ENCODE assay signal across 9 cellular contexts in the genomic region with DNA sequence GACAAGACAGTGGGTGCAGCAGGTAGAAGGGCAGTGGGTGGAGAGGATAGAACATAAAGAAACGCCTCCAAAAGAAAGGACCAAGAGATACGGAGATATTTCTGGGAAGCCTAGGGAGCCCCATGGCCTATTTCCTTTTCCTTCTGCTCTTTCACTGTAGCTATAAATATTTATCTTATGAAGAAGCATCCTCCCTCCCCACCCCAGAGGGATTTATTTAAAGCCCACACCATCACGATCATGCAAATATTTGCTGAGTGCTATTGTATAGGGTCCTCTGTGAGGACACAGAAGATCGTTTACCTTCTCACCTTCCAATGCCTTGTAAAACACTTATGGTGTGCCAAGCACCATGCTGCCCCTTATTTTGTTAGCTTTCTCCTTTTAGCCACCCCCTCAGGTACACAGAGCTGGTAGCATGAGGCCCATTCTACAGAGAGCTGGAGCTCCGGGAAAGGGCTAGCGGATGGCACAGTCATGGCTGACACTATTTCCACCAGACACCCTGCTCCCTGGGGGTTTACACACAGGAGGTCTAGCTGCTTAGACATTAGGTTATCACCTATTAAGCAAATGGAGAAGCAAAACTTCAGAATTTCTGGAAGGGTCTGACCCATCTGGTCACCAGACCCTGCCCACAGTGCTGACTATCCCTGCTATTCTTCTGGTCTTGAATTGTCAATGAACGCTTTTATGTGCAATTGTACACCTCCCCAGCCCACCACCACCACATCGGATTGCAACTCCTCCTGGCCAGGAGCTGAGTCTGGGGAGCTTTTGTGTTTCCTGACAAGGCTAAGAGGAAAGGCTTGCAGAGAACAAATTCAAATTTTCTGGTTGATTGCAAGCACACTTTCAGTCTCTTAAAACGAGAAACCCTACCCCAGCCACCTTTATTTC.
DNase-seq lines count a peak whose midpoint lies in the region; ATAC-seq and TF ChIP-seq lines count a peak whose summit lies in the region.
"Had no signal": no experiment of that assay in that cellular context is flagged by ENCODE, and none has a peak within 500 bp of the region (broad histone marks: within the 10 kb centered on the region; RNA-seq: fewer than 3 reads in every experiment).

No MANE protein-coding gene starts in this region.

- H3K4me1 Mint-ChIP-seq in activated T-cell treated with anti-CD3 and anti-CD28 coated beads, Interleukin-2, amount 50 U/mL, for 24 hours (ENCODE audit: low read depth) = peaks cover 12% of the 10 kb centered on the region
- H3K4me1 Mint-ChIP-seq: CD4-positive, CD25-positive, alpha-beta regulatory T cell had no signal

- no peaks in the 10 kb centered on the region for H3K36me3 ChIP-seq in ACC112 (ENCODE audit: insufficient read depth, low read length)
- no peaks in the 10 kb centered on the region for H3K36me3 ChIP-seq in mammary epithelial cell (ENCODE audit: insufficient read depth, low read length)
- no peaks in the 10 kb centered on the region for H3K36me3 ChIP-seq in neuron (ENCODE audit: insufficient read depth, low read length)

- H2AFZ ChIP-seq in ACC112 (ENCODE audit: low read length, unreplicated experiment) (peak overlapping the region; percentile 8), mammary epithelial cell (ENCODE audit: low read depth, low read length) (peak overlapping the region; percentile 53), neuron (ENCODE audit: low read depth, low read length) (no peak overlapping the region)

- peaks cover 6% of the 10 kb centered on the region for H3K27me3 Mint-ChIP-seq in activated T-cell treated with anti-CD3 and anti-CD28 coated beads, Interleukin-2, amount 50 U/mL, for 24 hours

- no peaks in the 10 kb centered on the region for H3K9me3 ChIP-seq in mammary epithelial cell (replicated peaks; ENCODE audit: insufficient read depth, low read length)
- no peaks in the 10 kb centered on the region for H3K9me3 ChIP-seq in neuron (ENCODE audit: low read length)

- H3K27ac ChIP-seq in ACC112 (ENCODE audit: low read depth, low read length) = peak overlapping the region; percentile 97
- H3K27ac ChIP-seq in mammary epithelial cell (ENCODE audit: insufficient read depth, low read depth, low read length) = no peak overlapping the region

- no peaks in the 10 kb centered on the region for H4K20me1 ChIP-seq in mammary epithelial cell (ENCODE audit: insufficient read depth, low read length)

- no peak overlapping the region for H3K27ac Mint-ChIP-seq in activated T-cell treated with anti-CD3 and anti-CD28 coated beads, Interleukin-2, amount 50 U/mL, for 24 hours

- 90% methylated on average over 9 of the region's 9 CpGs for WGBS in mammary epithelial cell (ENCODE audit: low coverage, missing lambda C conversion rate)

- CTCF ChIA-PET in mammary epithelial cell (lab: Charles Lee; ENCODE audit: low non-redundant PET) = no interaction called here

- intact Hi-C loops in mammary epithelial cell (cut with micrococcal nuclease) = no loop called here

- H3K79me2 ChIP-seq in ACC112 (ENCODE audit: control insufficient read depth, insufficient read depth, low read length, unreplicated experiment) = no peaks in the 10 kb centered on the region
- no peaks in the 10 kb centered on the region for H3K79me2 ChIP-seq in mammary epithelial cell (ENCODE audit: insufficient read depth, low read length)

- DNase-seq in NCI-H2029 (lab: John Stamatoyannopoulos, UW) = peak; percentile 46
- no peak for DNase-seq in mammary epithelial cell
- DNase-seq in activated T-cell treated with anti-CD3 and anti-CD28 coated beads, Interleukin-2, amount 50 U/mL, for 24 hours = no peak
- DNase-seq: CD4-positive, CD25-positive, alpha-beta regulatory T cell had no signal

- in situ Hi-C loops in mammary epithelial cell (cut with MboI; ENCODE audit: low sequenced_read_pairs in 2 of 2) = no loop called here

- dilution Hi-C loops in mammary epithelial cell (cut with HindIII; ENCODE audit: low sequenced_read_pairs) = no loop called here

- no peak for TF ChIP-seq CTCF in mammary epithelial cell (conservative IDR thresholded peaks at IDR 0.05 in 1 of 2, IDR thresholded peaks at IDR 0.05 in 1 of 2; ENCODE audit: extremely low read depth in 1 of 2, insufficient read depth in 1 of 2, low read depth in 1 of 2, low read length in 2 of 2)

- ATAC-seq in HG03565 (IDR thresholded peaks at IDR 0.05; ENCODE audit: unreplicated experiment) = no peak
- ATAC-seq in HG02678 (IDR thresholded peaks at IDR 0.05; ENCODE audit: unreplicated experiment) = no peak
- no peak for ATAC-seq in HG03025 (IDR thresholded peaks at IDR 0.05; ENCODE audit: low FRiP score, unreplicated experiment)

- no peak overlapping the region for H3K9ac ChIP-seq in mammary epithelial cell (ENCODE audit: insufficient read depth, low read length)

- H3K27me3 ChIP-seq in ACC112 (ENCODE audit: insufficient read depth, low read length) (no peaks in the 10 kb centered on the region), mammary epithelial cell (ENCODE audit: insufficient read depth, low read length) (no peaks in the 10 kb centered on the region), neuron (ENCODE audit: insufficient read depth, low read length) (no peaks in the 10 kb centered on the region)

- no peaks in the 10 kb centered on the region for H3K9me3 Mint-ChIP-seq in activated T-cell treated with anti-CD3 and anti-CD28 coated beads, Interleukin-2, amount 50 U/mL, for 24 hours

- H3K4me3 Mint-ChIP-seq in activated T-cell treated with anti-CD3 and anti-CD28 coated beads, Interleukin-2, amount 50 U/mL, for 24 hours = no peak overlapping the region
- H3K4me3 Mint-ChIP-seq: CD4-positive, CD25-positive, alpha-beta regulatory T cell had no signal

- H3K4me2 ChIP-seq in mammary epithelial cell (ENCODE audit: insufficient read depth, low read depth, low read length) = peak overlapping the region; percentile 31

- BruUV-seq in mammary epithelial cell (replicated peaks; lab: Mats Ljungman, UMichigan) = no TSS peak

- peaks cover 86% of the 10 kb centered on the region for H3K4me1 ChIP-seq in ACC112 (ENCODE audit: control insufficient read depth, insufficient read depth, low read length, unreplicated experiment)
- peaks cover 63% of the 10 kb centered on the region for H3K4me1 ChIP-seq in mammary epithelial cell (ENCODE audit: insufficient read depth, low read length)
- peaks cover 62% of the 10 kb centered on the region for H3K4me1 ChIP-seq in neuron (ENCODE audit: insufficient read depth, low read length)

- H3K4me3 ChIP-seq in ACC112 (ENCODE audit: low read depth, low read length) (peak overlapping the region; percentile 41; the same call in 1 of the 2 replicates), mammary epithelial cell (replicated peaks in 1 of 3; ENCODE audit: insufficient read depth in 1 of 3, low read depth in 2 of 3, low read length in 3 of 3) (no peak overlapping the region), neuron (ENCODE audit: low read length) (peak overlapping the region; percentile 17)

- no peaks in the 10 kb centered on the region for H3K36me3 Mint-ChIP-seq in activated T-cell treated with anti-CD3 and anti-CD28 coated beads, Interleukin-2, amount 50 U/mL, for 24 hours (ENCODE audit: low read depth)
- H3K36me3 Mint-ChIP-seq: CD4-positive, CD25-positive, alpha-beta regulatory T cell had no signal

Comparison
In these comparisons a context has a peak if more than half of its experiments do, and no peak if none do; other contexts are left out.
1. H3K4me3 ChIP-seq: peak in ACC112 (single experiment) and neuron (single experiment); none in mammary epithelial cell (0 of 3).